ENCODE assay signal across 29 cellular contexts in genomic region chr3:194072691-194073279, GRCh38.
DNase-seq lines count a peak whose midpoint lies in the region; ATAC-seq, FAIRE-seq and TF ChIP-seq lines count a peak whose summit lies in the region.
"Had no signal": no experiment of that assay in that cellular context is flagged by ENCODE, and none has a peak within 500 bp of the region (broad histone marks: within the 10 kb centered on the region; RNA-seq: fewer than 3 reads in every experiment).

No MANE protein-coding gene starts in this region.

- peak overlapping the region; percentile 59 for H3K4me3 Mint-ChIP-seq in T-helper 1 cell treated with Interleukin-12 subunit alpha and Interleukin-12 subunit beta and Interleukin-4 antibody, amounts not matched to agents 30 μg/mL and 1 μg/mL, for 36 hours
- peak overlapping the region; percentile 25 for H3K4me3 Mint-ChIP-seq in activated B cell treated with CpG ODN at 0.5 μM for 24 hours
- H3K4me3 Mint-ChIP-seq: activated CD8-positive, alpha-beta memory T cell treated with anti-CD3 and anti-CD28 coated beads, Interleukin-2, amount 10 ng/mL, durations not matched to agents 7 days and 5 days had no signal

- H3K4me3 ChIP-seq in small intestine (ENCODE audit: low read depth in 1 of 2, low read length in 2 of 2), result no peak overlapping the region
- H3K4me3 ChIP-seq: spleen, upper lobe of left lung had no signal

- peaks cover 7% of the 10 kb centered on the region for H3K9me3 Mint-ChIP-seq in T-helper 1 cell treated with Interleukin-12 subunit alpha and Interleukin-12 subunit beta and Interleukin-4 antibody, amounts not matched to agents 30 μg/mL and 1 μg/mL, for 36 hours
- no peaks in the 10 kb centered on the region for H3K9me3 Mint-ChIP-seq in activated B cell treated with CpG ODN at 0.5 μM for 24 hours

- no peak for FAIRE-seq in small intestine (lab: Jason Lieb, UNC)
- FAIRE-seq: GM12891, HTR-8/SVneo had no signal

- DNase-seq in T-helper 1 cell (no peak), activated B cell treated with CpG ODN at 0.5 μM for 24 hours (no peak), left colon (no peak), small intestine (peak; percentile 90), KG1 (lab: John Stamatoyannopoulos, UW) (no peak)
- DNase-seq in activated T-cell treated with anti-CD3 and anti-CD28 coated beads, Interleukin-2, amount 50 U/mL, for 1 hour, result no peak
- DNase-seq: 8988T; activated CD4-positive, alpha-beta T cell treated with anti-CD3 and anti-CD28 coated beads for 4 hours; activated CD8-positive, alpha-beta memory T cell treated with anti-CD3 and anti-CD28 coated beads, Interleukin-2, amount 10 ng/mL, durations not matched to agents 7 days and 5 days; central memory CD4-positive, alpha-beta T cell; COR-L47; erythroblast; foreskin fibroblast; Kasumi-1; left ventricle myocardium superior; NCI-H1092; NCI-H2029; NCI-H345; NCI-H82; OCI-M1; SHP77; spleen; stimulated activated CD4-positive, alpha-beta T cell treated with anti-CD3 and anti-CD28 coated beads, Interleukin-4, amount 100 ng/mL, for 1 hour; upper lobe of left lung had no signal

- H3K36me3 ChIP-seq in small intestine (ENCODE audit: control insufficient read depth in 2 of 2, insufficient read depth in 2 of 2, low read length in 2 of 2), result no peaks in the 10 kb centered on the region
- H3K36me3 ChIP-seq: spleen, upper lobe of left lung had no signal

- no peaks in the 10 kb centered on the region for H3K27me3 ChIP-seq in small intestine (ENCODE audit: control insufficient read depth in 2 of 2, insufficient read depth in 2 of 2, low read length in 2 of 2)
- H3K27me3 ChIP-seq: upper lobe of left lung had no signal

- peaks cover 20% of the 10 kb centered on the region for H3K4me1 Mint-ChIP-seq in T-helper 1 cell treated with Interleukin-12 subunit alpha and Interleukin-12 subunit beta and Interleukin-4 antibody, amounts not matched to agents 30 μg/mL and 1 μg/mL, for 36 hours (ENCODE audit: low read depth)
- peaks cover 39% of the 10 kb centered on the region for H3K4me1 Mint-ChIP-seq in activated B cell treated with CpG ODN at 0.5 μM for 24 hours

- POLR2A ChIA-PET in activated B cell treated with CpG ODN at 0.5 μM for 24 hours (lab: Charles Lee), result interaction anchor here (1.3 to 5.9 kb wide), 4 partner anchors 11 to 62 kb away, joined by 4 to 121 read pairs (median 53); partner anchors contain the start of gene HES1

- 50 to 81% (median 71%) methylated on average over 4 of the region's 4 CpGs for WGBS in small intestine, 3 donors

- CTCF ChIA-PET in activated B cell treated with CpG ODN at 0.5 μM for 24 hours (lab: Charles Lee), result no interaction called here

- TF ChIP-seq CTCF in activated B cell treated with CpG ODN at 0.5 μM for 24 hours (IDR thresholded peaks at IDR 0.05), result no peak

- H3K27me3 Mint-ChIP-seq in T-helper 1 cell treated with Interleukin-12 subunit alpha and Interleukin-12 subunit beta and Interleukin-4 antibody, amounts not matched to agents 30 μg/mL and 1 μg/mL, for 36 hours (ENCODE audit: low read depth), result peaks cover 72% of the 10 kb centered on the region
- no peaks in the 10 kb centered on the region for H3K27me3 Mint-ChIP-seq in activated B cell treated with CpG ODN at 0.5 μM for 24 hours

- peaks cover 6% of the 10 kb centered on the region for H3K36me3 Mint-ChIP-seq in T-helper 1 cell treated with Interleukin-12 subunit alpha and Interleukin-12 subunit beta and Interleukin-4 antibody, amounts not matched to agents 30 μg/mL and 1 μg/mL, for 36 hours (ENCODE audit: low read depth)
- H3K36me3 Mint-ChIP-seq in activated B cell treated with CpG ODN at 0.5 μM for 24 hours (ENCODE audit: low read depth), result no peaks in the 10 kb centered on the region

- H3K4me1 ChIP-seq in small intestine (ENCODE audit: control insufficient read depth in 2 of 2, insufficient read depth in 1 of 2, low read depth in 1 of 2, low read length in 1 of 2), result peaks cover 4 to 5% of the 10 kb centered on the region in 2 donors

- ATAC-seq in activated B cell treated with CpG ODN at 0.5 μM for 24 hours (ENCODE audit: low read depth) (no peak), left colon (peak; percentile 69), HG03095 (IDR thresholded peaks at IDR 0.05; ENCODE audit: unreplicated experiment) (no peak)
- ATAC-seq: activated CD8-positive, alpha-beta memory T cell treated with anti-CD3 and anti-CD28 coated beads, Interleukin-2, amount 10 ng/mL, durations not matched to agents 7 days and 5 days; HCT116; left ventricle myocardium superior had no signal

- no peak overlapping the region for H3K27ac Mint-ChIP-seq in T-helper 1 cell treated with Interleukin-12 subunit alpha and Interleukin-12 subunit beta and Interleukin-4 antibody, amounts not matched to agents 30 μg/mL and 1 μg/mL, for 36 hours
- H3K27ac Mint-ChIP-seq in activated B cell treated with CpG ODN at 0.5 μM for 24 hours, result no peak overlapping the region
- H3K27ac Mint-ChIP-seq: activated CD8-positive, alpha-beta memory T cell treated with anti-CD3 and anti-CD28 coated beads, Interleukin-2, amount 10 ng/mL, durations not matched to agents 7 days and 5 days had no signal

- no peaks in the 10 kb centered on the region for H3K9me3 ChIP-seq in small intestine (ENCODE audit: control insufficient read depth, low read depth)
- H3K9me3 ChIP-seq: upper lobe of left lung had no signal

- peak overlapping the region; percentile 29 to 34 for H3K27ac ChIP-seq in small intestine (ENCODE audit: low read depth in 1 of 2, low read length in 1 of 2)
- H3K27ac ChIP-seq: spleen, upper lobe of left lung had no signal

- intact Hi-C loops in activated B cell treated with CpG ODN at 0.5 μM for 24 hours (cut with micrococcal nuclease) (no loop called here), left colon (cut with DNase I, micrococcal nuclease) (no loop called here)
